In genomic region chr3:11764931-11765363, GRCh38 we compare ENCODE assay signal across 12 cellular contexts.
A peak's percentile ranks its signal among the peaks of the same experiment; 100 is the strongest.
DNase-seq lines count a peak whose midpoint lies in the region; ATAC-seq and TF ChIP-seq lines count a peak whose summit lies in the region.
"Had no signal": no experiment of that assay in that cellular context is flagged by ENCODE, and none has a peak within 500 bp of the region (broad histone marks: within the 10 kb centered on the region; RNA-seq: fewer than 3 reads in every experiment).

No MANE protein-coding gene starts in this region.

- no peaks in the 10 kb centered on the region for H3K9me3 Mint-ChIP-seq in T-cell
- H3K9me3 Mint-ChIP-seq in stimulated activated naive CD8-positive, alpha-beta T cell treated with anti-CD3 and anti-CD28 coated beads, Interleukin-15, Interleukin-2, amounts not matched to agents 100 ng/mL and 50 ng/mL, for 24 hours: no peaks in the 10 kb centered on the region
- H3K9me3 Mint-ChIP-seq: CD4-positive, alpha-beta T cell had no signal

- TF ChIP-seq POLR2A in gastroesophageal sphincter (IDR thresholded peaks at IDR 0.05): no peak

- H3K4me2 ChIP-seq in fibroblast of lung (ENCODE audit: extremely low read depth, insufficient read depth, low read length): no peak overlapping the region

- H3K4me3 Mint-ChIP-seq in T-cell: no peak overlapping the region
- peak overlapping the region; percentile 17 for H3K4me3 Mint-ChIP-seq in stimulated activated naive CD8-positive, alpha-beta T cell treated with anti-CD3 and anti-CD28 coated beads, Interleukin-15, Interleukin-2, amounts not matched to agents 100 ng/mL and 50 ng/mL, for 24 hours
- H3K4me3 Mint-ChIP-seq: CD4-positive, alpha-beta T cell had no signal

- H3K36me3 Mint-ChIP-seq in T-cell: no peaks in the 10 kb centered on the region
- H3K36me3 Mint-ChIP-seq in stimulated activated naive CD8-positive, alpha-beta T cell treated with anti-CD3 and anti-CD28 coated beads, Interleukin-15, Interleukin-2, amounts not matched to agents 100 ng/mL and 50 ng/mL, for 24 hours (ENCODE audit: low read depth): no peaks in the 10 kb centered on the region

- H3K4me1 Mint-ChIP-seq in T-cell: peaks cover 0 to 14% (median 9%) of the 10 kb centered on the region in 3 donors
- H3K4me1 Mint-ChIP-seq in stimulated activated naive CD8-positive, alpha-beta T cell treated with anti-CD3 and anti-CD28 coated beads, Interleukin-15, Interleukin-2, amounts not matched to agents 100 ng/mL and 50 ng/mL, for 24 hours (ENCODE audit: low read depth): peaks cover 13% of the 10 kb centered on the region

- peak; percentile 48 for DNase-seq in activated naive CD4-positive, alpha-beta T cell treated with Interleukin-2 at 50 U/mL for 16 hours
- DNase-seq in activated naive CD4-positive, alpha-beta T cell (lab: John Stamatoyannopoulos, UW): no peak
- DNase-seq in T-cell: no peak
- peak; percentile 45 to 92 for DNase-seq in fibroblast of lung (ENCODE audit: low read depth in 2 of 2)
- DNase-seq in left cardiac atrium: no peak
- DNase-seq: CD4-positive, alpha-beta T cell; heart right ventricle; NCI-H748 treated with DMSO at 0.1 percent for 48 hours had no signal

- no peak for TF ChIP-seq CTCF in fibroblast of lung (conservative IDR thresholded peaks at IDR 0.05 in 1 of 2, IDR thresholded peaks at IDR 0.05 in 1 of 2; ENCODE audit: low read depth in 1 of 2, low read length in 2 of 2)
- no peak for TF ChIP-seq CTCF in gastroesophageal sphincter (IDR thresholded peaks at IDR 0.05)

- no peak overlapping the region for H3K9ac ChIP-seq in fibroblast of lung (ENCODE audit: insufficient read depth, low read length)

- H3K36me3 ChIP-seq in fibroblast of lung (ENCODE audit: control insufficient read depth, insufficient read depth, low read length) (no peaks in the 10 kb centered on the region), gastroesophageal sphincter (no peaks in the 10 kb centered on the region)
- H3K36me3 ChIP-seq: heart right ventricle had no signal

- H3K27me3 ChIP-seq in fibroblast of lung (ENCODE audit: control insufficient read depth, insufficient read depth, low read length) (peaks cover 4% of the 10 kb centered on the region), gastroesophageal sphincter (no peaks in the 10 kb centered on the region)
- H3K27me3 ChIP-seq: heart right ventricle had no signal

- CTCF ChIA-PET in T-cell (lab: Charles Lee): interaction anchor here in 1 of 2 donors (0.6 kb wide), 1 partner anchor 472 kb away, joined by 5 read pairs; no protein-coding TSS in a partner anchor

- no peak overlapping the region for H2AFZ ChIP-seq in fibroblast of lung (ENCODE audit: low read length)

- H3K4me3 ChIP-seq in fibroblast of lung (replicated peaks in 1 of 4; ENCODE audit: control extremely low read depth in 1 of 4, insufficient read depth in 1 of 4, low read depth in 3 of 4, low read length in 4 of 4) (no peak overlapping the region), gastroesophageal sphincter (no peak overlapping the region)
- H3K4me3 ChIP-seq: heart right ventricle had no signal

- H3K27ac Mint-ChIP-seq in T-cell: peak overlapping the region; percentile 33 to 86
- peak overlapping the region; percentile 82 for H3K27ac Mint-ChIP-seq in stimulated activated naive CD8-positive, alpha-beta T cell treated with anti-CD3 and anti-CD28 coated beads, Interleukin-15, Interleukin-2, amounts not matched to agents 100 ng/mL and 50 ng/mL, for 24 hours
- H3K27ac Mint-ChIP-seq: CD4-positive, alpha-beta T cell; progenitor cell of endocrine pancreas had no signal

- ATAC-seq in T-cell (replicated peaks in 1 of 4): peak in 1 of 4 experiments; percentile 61
- ATAC-seq in left cardiac atrium: no peak
- no peak for ATAC-seq in GM19455 (IDR thresholded peaks at IDR 0.05; ENCODE audit: unreplicated experiment)
- no peak for ATAC-seq in gastroesophageal sphincter
- ATAC-seq: heart right ventricle had no signal

- no peak for TF ChIP-seq EP300 in gastroesophageal sphincter (IDR thresholded peaks at IDR 0.05)

- no peaks in the 10 kb centered on the region for H4K20me1 ChIP-seq in fibroblast of lung (ENCODE audit: control insufficient read depth, extremely low read depth, insufficient read depth, low read length)

- H3K9me3 ChIP-seq in fibroblast of lung (ENCODE audit: control insufficient read depth, insufficient read depth, low read depth, low read length): no peaks in the 10 kb centered on the region
- no peaks in the 10 kb centered on the region for H3K9me3 ChIP-seq in gastroesophageal sphincter
- H3K9me3 ChIP-seq: heart right ventricle had no signal

- intact Hi-C loops in left cardiac atrium (cut with DNase I): no loop called here

- no peaks in the 10 kb centered on the region for H3K27me3 Mint-ChIP-seq in T-cell
- no peaks in the 10 kb centered on the region for H3K27me3 Mint-ChIP-seq in stimulated activated naive CD8-positive, alpha-beta T cell treated with anti-CD3 and anti-CD28 coated beads, Interleukin-15, Interleukin-2, amounts not matched to agents 100 ng/mL and 50 ng/mL, for 24 hours
- H3K27me3 Mint-ChIP-seq: CD4-positive, alpha-beta T cell had no signal

- WGBS in gastroesophageal sphincter (ENCODE audit: low coverage in 1 of 2), 2 donors: 74 to 100% methylated on average over 2 to 3 of the region's 5 CpGs

- H3K4me1 ChIP-seq in fibroblast of lung (ENCODE audit: control insufficient read depth, extremely low read depth, insufficient read depth, low read length) (no peaks in the 10 kb centered on the region), gastroesophageal sphincter (peaks cover 0 to 2% (median 0%) of the 10 kb centered on the region in 3 donors)

- POLR2A ChIA-PET in T-cell (lab: Charles Lee): interaction anchor here in 1 of 2 donors (0.6 to 0.7 kb wide), 2 partner anchors 31 to 493 kb away, joined by 4 read pairs; partner anchors contain the start of gene ATG7

- H3K27ac ChIP-seq in fibroblast of lung (ENCODE audit: insufficient read depth, low read length) (no peak overlapping the region), gastroesophageal sphincter (no peak overlapping the region)
- H3K27ac ChIP-seq: heart right ventricle had no signal

- H3K79me2 ChIP-seq in fibroblast of lung (ENCODE audit: control insufficient read depth, insufficient read depth, low read length): no peaks in the 10 kb centered on the region

Comparison
In these comparisons a context has a peak if more than half of its experiments do, and no peak if none do; other contexts are left out.
1. DNase-seq: peak in activated naive CD4-positive, alpha-beta T cell treated with Interleukin-2 at 50 U/mL for 16 hours (single experiment) and fibroblast of lung (2 of 2); none in activated naive CD4-positive, alpha-beta T cell (0 of 4), T-cell (0 of 34) and left cardiac atrium (single experiment).